1 cellular context compared by ENCODE assay signal in the genomic region with DNA sequence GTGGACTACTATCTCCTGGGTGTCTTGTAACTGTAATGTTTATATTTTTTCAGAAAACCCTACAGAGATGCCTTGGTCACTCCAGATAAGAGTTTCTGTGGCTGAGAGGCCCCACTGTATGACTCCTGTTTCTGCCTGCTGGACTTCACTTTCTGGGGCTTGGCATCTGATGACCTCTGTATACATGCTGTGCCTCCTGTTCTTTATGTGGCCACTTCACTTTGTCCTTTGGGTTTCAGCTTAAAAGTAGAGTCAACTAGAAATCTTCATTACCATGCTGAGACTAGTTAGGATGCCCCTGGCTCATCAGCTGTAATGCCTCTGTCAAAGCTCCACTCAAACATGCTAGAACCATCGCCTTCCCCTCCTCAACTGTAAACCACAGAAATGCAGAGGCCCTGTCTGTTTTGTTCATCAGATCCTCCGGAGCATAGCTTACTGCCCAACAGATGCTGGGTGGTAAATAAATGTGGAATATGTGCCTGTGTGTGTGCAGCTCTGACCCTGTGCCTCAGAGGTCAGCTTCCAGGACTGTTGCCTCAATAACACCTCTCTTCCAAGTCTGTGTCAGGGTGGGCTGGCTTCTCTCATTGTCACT.
TF ChIP-seq lines count a peak whose summit lies in the region.

No MANE protein-coding gene starts in this region.

TF ChIP-seq in K562, 482 proteins besides CTCF, POLR2A, EP300 and RAD21 (continued from another document):
- TF ChIP-seq TEAD1 (CRISPR knock-in tag; IDR thresholded peaks at IDR 0.05), result peak in 1 of 2 experiments; percentile 31; a peak in 1 of 4 replicates
- peak; percentile 55 for TF ChIP-seq CBFA2T2 (conservative IDR thresholded peaks at IDR 0.05)
- 0 out of 2 replicates have a peak, but pooled peaks have one; percentile 28 for TF ChIP-seq ZNF583 (CRISPR knock-in tag; IDR thresholded peaks at IDR 0.05)
- TF ChIP-seq, protein P1, sequence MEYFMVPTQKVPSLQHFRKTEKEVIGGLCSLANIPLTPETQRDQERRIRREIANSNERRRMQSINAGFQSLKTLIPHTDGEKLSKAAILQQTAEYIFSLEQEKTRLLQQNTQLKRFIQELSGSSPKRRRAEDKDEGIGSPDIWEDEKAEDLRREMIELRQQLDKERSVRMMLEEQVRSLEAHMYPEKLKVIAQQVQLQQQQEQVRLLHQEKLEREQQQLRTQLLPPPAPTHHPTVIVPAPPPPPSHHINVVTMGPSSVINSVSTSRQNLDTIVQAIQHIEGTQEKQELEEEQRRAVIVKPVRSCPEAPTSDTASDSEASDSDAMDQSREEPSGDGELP (CRISPR knock-in tag; IDR thresholded peaks at IDR 0.05; ENCODE audit: borderline replicate concordance), result peak; percentile 49; the same call in 1 of the 2 replicates
- TF ChIP-seq, protein P2, sequence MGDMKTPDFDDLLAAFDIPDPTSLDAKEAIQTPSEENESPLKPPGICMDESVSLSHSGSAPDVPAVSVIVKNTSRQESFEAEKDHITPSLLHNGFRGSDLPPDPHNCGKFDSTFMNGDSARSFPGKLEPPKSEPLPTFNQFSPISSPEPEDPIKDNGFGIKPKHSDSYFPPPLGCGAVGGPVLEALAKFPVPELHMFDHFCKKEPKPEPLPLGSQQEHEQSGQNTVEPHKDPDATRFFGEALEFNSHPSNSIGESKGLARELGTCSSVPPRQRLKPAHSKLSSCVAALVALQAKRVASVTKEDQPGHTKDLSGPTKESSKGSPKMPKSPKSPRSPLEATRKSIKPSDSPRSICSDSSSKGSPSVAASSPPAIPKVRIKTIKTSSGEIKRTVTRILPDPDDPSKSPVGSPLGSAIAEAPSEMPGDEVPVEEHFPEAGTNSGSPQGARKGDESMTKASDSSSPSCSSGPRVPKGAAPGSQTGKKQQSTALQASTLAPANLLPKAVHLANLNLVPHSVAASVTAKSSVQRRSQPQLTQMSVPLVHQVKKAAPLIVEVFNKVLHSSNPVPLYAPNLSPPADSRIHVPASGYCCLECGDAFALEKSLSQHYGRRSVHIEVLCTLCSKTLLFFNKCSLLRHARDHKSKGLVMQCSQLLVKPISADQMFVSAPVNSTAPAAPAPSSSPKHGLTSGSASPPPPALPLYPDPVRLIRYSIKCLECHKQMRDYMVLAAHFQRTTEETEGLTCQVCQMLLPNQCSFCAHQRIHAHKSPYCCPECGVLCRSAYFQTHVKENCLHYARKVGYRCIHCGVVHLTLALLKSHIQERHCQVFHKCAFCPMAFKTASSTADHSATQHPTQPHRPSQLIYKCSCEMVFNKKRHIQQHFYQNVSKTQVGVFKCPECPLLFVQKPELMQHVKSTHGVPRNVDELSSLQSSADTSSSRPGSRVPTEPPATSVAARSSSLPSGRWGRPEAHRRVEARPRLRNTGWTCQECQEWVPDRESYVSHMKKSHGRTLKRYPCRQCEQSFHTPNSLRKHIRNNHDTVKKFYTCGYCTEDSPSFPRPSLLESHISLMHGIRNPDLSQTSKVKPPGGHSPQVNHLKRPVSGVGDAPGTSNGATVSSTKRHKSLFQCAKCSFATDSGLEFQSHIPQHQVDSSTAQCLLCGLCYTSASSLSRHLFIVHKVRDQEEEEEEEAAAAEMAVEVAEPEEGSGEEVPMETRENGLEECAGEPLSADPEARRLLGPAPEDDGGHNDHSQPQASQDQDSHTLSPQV (IDR thresholded peaks at IDR 0.05), result peak; percentile 59; the same call in 1 of the 2 replicates
- peak in 1 of 2 experiments; percentile 32; a peak in 1 of 4 replicates for TF ChIP-seq FOXK2 (conservative IDR thresholded peaks at IDR 0.05 in 1 of 2, IDR thresholded peaks at IDR 0.05 in 1 of 2; ENCODE audit: low read depth in 2 of 2)
- peak; percentile 49; the same call in 1 of the 2 replicates for TF ChIP-seq NCOR1 (IDR thresholded peaks at IDR 0.05)
- peak; percentile 45 for TF ChIP-seq SMARCA4 (IDR thresholded peaks at IDR 0.05)
- TF ChIP-seq SOX6 (IDR thresholded peaks at IDR 0.05), result peak; percentile 29; the same call in 1 of the 2 replicates
- no peak for TF ChIP-seq KHSRP (IDR thresholded peaks at IDR 0.05)
- TF ChIP-seq POLR2AphosphoS5 (IDR thresholded peaks at IDR 0.05; ENCODE audit: control insufficient read depth, insufficient read depth, low read depth, low read length), result 0 out of 2 replicates have a peak, but pooled peaks have one; percentile 21
